17 cellular contexts compared by ENCODE assay signal in genomic region chr1:183711691-183712401, GRCh38. TPM values are rescaled to one million over a fixed set of nuclear protein-coding genes. Genes with fewer than 3 reads are reported as not detected.
DNase-seq lines count a peak whose midpoint lies in the region; ATAC-seq, FAIRE-seq and TF ChIP-seq lines count a peak whose summit lies in the region.
"Had no signal": no experiment of that assay in that cellular context is flagged by ENCODE, and none has a peak within 500 bp of the region (broad histone marks: within the 10 kb centered on the region; RNA-seq: fewer than 3 reads in every experiment).

No MANE protein-coding gene starts in this region.

- H3K9ac ChIP-seq in endothelial cell of umbilical vein (replicated peaks; ENCODE audit: extremely low read depth, insufficient read depth, low read length): no peak overlapping the region
- H3K9ac ChIP-seq in mesendoderm (ENCODE audit: low read length): no peak overlapping the region
- no peak overlapping the region for H3K9ac ChIP-seq in mammary epithelial cell (ENCODE audit: insufficient read depth, low read length)

- H3K23ac ChIP-seq in mesendoderm (ENCODE audit: low read length): no peak overlapping the region

- CTCF ChIA-PET in endothelial cell of umbilical vein (lab: Charles Lee) (interaction anchor here (1.0 to 4.1 kb wide), 5 partner anchors 27 to 204 kb away, joined by 3 to 39 read pairs (median 5); no protein-coding TSS in a partner anchor), mammary epithelial cell (lab: Charles Lee; ENCODE audit: low non-redundant PET) (no interaction called here)

- BruUV-seq in endothelial cell of umbilical vein (replicated peaks; lab: Mats Ljungman, UMichigan): no TSS peak
- BruUV-seq in mammary epithelial cell (replicated peaks; lab: Mats Ljungman, UMichigan): no TSS peak

- H4K8ac ChIP-seq in mesendoderm (ENCODE audit: low read depth, low read length): no peak overlapping the region

- POLR2A ChIA-PET in endothelial cell of umbilical vein (lab: Charles Lee): interaction anchor here (1.3 kb wide), 1 partner anchor 85 kb away, joined by 4 read pairs; no protein-coding TSS in a partner anchor

- TF ChIP-seq POLR2A in endothelial cell of umbilical vein (IDR thresholded peaks at IDR 0.05; ENCODE audit: low read depth, low read length): no peak

- no peak overlapping the region for H2AK5ac ChIP-seq in mesendoderm (ENCODE audit: low read length)

- H3K9me1 ChIP-seq in endothelial cell of umbilical vein (replicated peaks; ENCODE audit: control insufficient read depth, extremely low read depth, insufficient read depth, low read length): no peaks in the 10 kb centered on the region

- no peaks in the 10 kb centered on the region for H3K27me3 ChIP-seq in MG63
- H3K27me3 ChIP-seq in endothelial cell of umbilical vein (ENCODE audit: control insufficient read depth in 2 of 2, insufficient read depth in 2 of 2, low read length in 2 of 2): no peaks in the 10 kb centered on the region
- H3K27me3 ChIP-seq in mesendoderm (ENCODE audit: insufficient read depth, low read length, poor library complexity): no peaks in the 10 kb centered on the region
- no peaks in the 10 kb centered on the region for H3K27me3 ChIP-seq in upper lobe of right lung
- no peaks in the 10 kb centered on the region for H3K27me3 ChIP-seq in mammary epithelial cell (ENCODE audit: insufficient read depth, low read length)
- H3K27me3 ChIP-seq: right lobe of liver, tibial artery had no signal

- H3K9me3 ChIP-seq in MG63 (no peaks in the 10 kb centered on the region), endothelial cell of umbilical vein (replicated peaks; ENCODE audit: control insufficient read depth, insufficient read depth, low read length) (no peaks in the 10 kb centered on the region), upper lobe of right lung (no peaks in the 10 kb centered on the region), mammary epithelial cell (replicated peaks; ENCODE audit: insufficient read depth, low read length) (no peaks in the 10 kb centered on the region)
- H3K9me3 ChIP-seq: right lobe of liver, tibial artery had no signal

- no peak overlapping the region for H3K4ac ChIP-seq in mesendoderm (ENCODE audit: low read depth, low read length)

- no peak overlapping the region for H2BK15ac ChIP-seq in mesendoderm (replicated peaks; ENCODE audit: low read depth)

- H3K27ac ChIP-seq in endothelial cell of umbilical vein (ENCODE audit: insufficient read depth, low read depth, low read length): peak overlapping the region; percentile 39
- H3K27ac ChIP-seq in mesendoderm (ENCODE audit: low read depth, low read length): no peak overlapping the region
- H3K27ac ChIP-seq in upper lobe of right lung: no peak overlapping the region
- H3K27ac ChIP-seq in mammary epithelial cell (ENCODE audit: insufficient read depth, low read depth, low read length): no peak overlapping the region
- H3K27ac ChIP-seq: right lobe of liver, tibial artery had no signal

- no peak for TF ChIP-seq CTCF in AG09309 (IDR thresholded peaks at IDR 0.05; ENCODE audit: control insufficient read depth, insufficient read depth, low read depth, low read length, missing control alignments)
- peak in 1 of 2 donors; percentile 7 for TF ChIP-seq CTCF in endothelial cell of umbilical vein (IDR thresholded peaks at IDR 0.05; ENCODE audit: extremely low read depth in 1 of 2, insufficient read depth in 1 of 2, low read depth in 1 of 2, low read length in 2 of 2)
- TF ChIP-seq CTCF in upper lobe of right lung (IDR thresholded peaks at IDR 0.05): no peak
- no peak for TF ChIP-seq CTCF in mammary epithelial cell (conservative IDR thresholded peaks at IDR 0.05 in 1 of 2, IDR thresholded peaks at IDR 0.05 in 1 of 2; ENCODE audit: extremely low read depth in 1 of 2, insufficient read depth in 1 of 2, low read depth in 1 of 2, low read length in 2 of 2)

- H2AFZ ChIP-seq in endothelial cell of umbilical vein (ENCODE audit: low read depth, low read length) (no peak overlapping the region), mammary epithelial cell (ENCODE audit: low read depth, low read length) (no peak overlapping the region)

- peak; percentile 78 for FAIRE-seq in endothelial cell of umbilical vein (lab: Jason Lieb, UNC)

- H4K20me1 ChIP-seq in endothelial cell of umbilical vein (replicated peaks; ENCODE audit: control insufficient read depth, extremely low read depth, insufficient read depth, low read length): no peaks in the 10 kb centered on the region
- H4K20me1 ChIP-seq in mammary epithelial cell (ENCODE audit: insufficient read depth, low read length): no peaks in the 10 kb centered on the region

- dilution Hi-C loops in endothelial cell of umbilical vein (cut with MboI; ENCODE audit: extremely low pct_ligation_motif_present, low sequenced_read_pairs) (no loop called here), mammary epithelial cell (cut with HindIII; ENCODE audit: low sequenced_read_pairs) (no loop called here)

- no peak overlapping the region for H4K5ac ChIP-seq in mesendoderm (ENCODE audit: low read length)

- in situ Hi-C loops in mammary epithelial cell (cut with MboI; ENCODE audit: low sequenced_read_pairs in 2 of 2): no loop called here

- no peaks in the 10 kb centered on the region for H3K36me3 ChIP-seq in MG63
- H3K36me3 ChIP-seq in endothelial cell of umbilical vein (ENCODE audit: control insufficient read depth in 2 of 2, extremely low read depth in 1 of 2, insufficient read depth in 2 of 2, low read length in 2 of 2): no peaks in the 10 kb centered on the region
- H3K36me3 ChIP-seq in mesendoderm (ENCODE audit: control insufficient read depth, insufficient read depth, low read length): no peaks in the 10 kb centered on the region
- no peaks in the 10 kb centered on the region for H3K36me3 ChIP-seq in upper lobe of right lung
- no peaks in the 10 kb centered on the region for H3K36me3 ChIP-seq in mammary epithelial cell (ENCODE audit: insufficient read depth, low read length)
- H3K36me3 ChIP-seq: right lobe of liver, tibial artery had no signal

- no peak overlapping the region for H2BK120ac ChIP-seq in mesendoderm (ENCODE audit: low read depth, low read length)

- H3K4me3 ChIP-seq in AG09309 (ENCODE audit: control insufficient read depth, low read depth, low read length) (no peak overlapping the region), MG63 (no peak overlapping the region), endothelial cell of umbilical vein (replicated peaks in 1 of 3; ENCODE audit: insufficient read depth in 1 of 3, low read depth in 1 of 3, low read length in 3 of 3) (no peak overlapping the region), mesendoderm (ENCODE audit: low read length) (no peak overlapping the region), upper lobe of right lung (no peak overlapping the region), mammary epithelial cell (replicated peaks in 1 of 3; ENCODE audit: insufficient read depth in 1 of 3, low read depth in 2 of 3, low read length in 3 of 3) (no peak overlapping the region)
- H3K4me3 ChIP-seq: right lobe of liver, tibial artery had no signal

- H3K4me1 ChIP-seq in endothelial cell of umbilical vein (ENCODE audit: control insufficient read depth, extremely low read depth, insufficient read depth, low read length): peaks cover 8% of the 10 kb centered on the region
- no peaks in the 10 kb centered on the region for H3K4me1 ChIP-seq in mesendoderm (ENCODE audit: control insufficient read depth, low read depth, low read length)
- H3K4me1 ChIP-seq in upper lobe of right lung: no peaks in the 10 kb centered on the region
- H3K4me1 ChIP-seq in mammary epithelial cell (ENCODE audit: insufficient read depth, low read length): no peaks in the 10 kb centered on the region
- H3K4me1 ChIP-seq: right lobe of liver, tibial artery had no signal

- intact Hi-C loops in endothelial cell of umbilical vein (cut with micrococcal nuclease): loop anchor here (1.0 kb wide), 2 partner anchors 93 to 204 kb away; partner anchors contain the start of gene RGL1
- intact Hi-C loops in upper lobe of right lung (cut with DNase I): no loop called here
- intact Hi-C loops in mammary epithelial cell (cut with micrococcal nuclease): no loop called here

- no peaks in the 10 kb centered on the region for H3K79me1 ChIP-seq in mesendoderm (ENCODE audit: low read length)

- peak; percentile 57 for DNase-seq in AG09309 (ENCODE audit: low read depth)
- peak; percentile 19 for DNase-seq in MG63
- peak; percentile 60 for DNase-seq in endothelial cell of umbilical vein (ENCODE audit: low read depth, low spot score)
- DNase-seq in mesendoderm: peak; percentile 67
- no peak for DNase-seq in upper lobe of right lung
- DNase-seq in NK-92 treated with Interleukin-12 subunit alpha and Interleukin-12 subunit beta, amount 100 ng/mL, for 24 hours (lab: John Stamatoyannopoulos, UW): no peak
- no peak for DNase-seq in mammary epithelial cell
- DNase-seq: activated CD4-positive, alpha-beta T cell treated with anti-CD3 and anti-CD28 coated beads, Interleukin-2, amount 10 ng/mL, durations not matched to agents 24 days and 14 days; cortex of kidney; DND-41; hypothalamus; NCI-H1092 treated with DMSO at 0.1 percent for 48 hours; right lobe of liver; T-cell; tibial artery had no signal

- H3K4me2 ChIP-seq in endothelial cell of umbilical vein (ENCODE audit: insufficient read depth, low read length) (no peak overlapping the region), mesendoderm (ENCODE audit: low read length) (no peak overlapping the region), mammary epithelial cell (ENCODE audit: insufficient read depth, low read depth, low read length) (no peak overlapping the region)

- no peak overlapping the region for H3K18ac ChIP-seq in mesendoderm (ENCODE audit: low read length)

- no CpG with 5 or more reads among the region's 6 CpGs for WGBS in mesendoderm (ENCODE audit: extremely low coverage, insufficient coverage, low lambda C conversion rate)
- WGBS in mammary epithelial cell (ENCODE audit: low coverage, missing lambda C conversion rate): 55% methylated on average over 5 of the region's 6 CpGs

- no peak overlapping the region for H2BK5ac ChIP-seq in mesendoderm (ENCODE audit: low read length)

- no peaks in the 10 kb centered on the region for H3K79me2 ChIP-seq in endothelial cell of umbilical vein (ENCODE audit: control insufficient read depth, insufficient read depth, low read length)
- no peaks in the 10 kb centered on the region for H3K79me2 ChIP-seq in mesendoderm (ENCODE audit: control insufficient read depth, insufficient read depth, low read length)
- H3K79me2 ChIP-seq in mammary epithelial cell (ENCODE audit: insufficient read depth, low read length): no peaks in the 10 kb centered on the region

- ATAC-seq in upper lobe of right lung (no peak), GM19023 (IDR thresholded peaks at IDR 0.05; ENCODE audit: unreplicated experiment) (no peak)
- ATAC-seq: right lobe of liver, T-cell had no signal

- H3K56ac ChIP-seq in mesendoderm (ENCODE audit: low read length): no peak overlapping the region

RNA-seq across cellular contexts. Expression of gene APOBEC4, which starts 58.7 kb away (rescaled TPM):
- total RNA-seq in MG63 (2014; rRNA removed; shearing (Covaris generic); ENCODE audit: low replicate concordance): not detected in 2 replicates
- total RNA-seq in endothelial cell of umbilical vein: not detected in 2 replicates
- polyA plus RNA-seq in endothelial cell of umbilical vein: not detected in 2 replicates
- polyA plus RNA-seq in endothelial cell of umbilical vein (2011; cell fraction: cytosol; rRNA removed): not detected in 2 replicates
- not detected in 2 replicates for polyA plus RNA-seq in endothelial cell of umbilical vein (2011; cell fraction: nucleus; rRNA removed)
- polyA plus RNA-seq in endothelial cell of umbilical vein (2012): not detected in 2 replicates
- polyA minus RNA-seq in endothelial cell of umbilical vein: not detected in 2 replicates
- not detected for polyA minus RNA-seq in endothelial cell of umbilical vein (2011; cell fraction: cytosol; rRNA and poly(A)+ RNA removed)
- polyA minus RNA-seq in endothelial cell of umbilical vein (2011; cell fraction: nucleus; rRNA and poly(A)+ RNA removed): not detected in 2 replicates
- polyA plus RNA-seq in mesendoderm (2013, experiment 1 of 2): not detected
- polyA plus RNA-seq in mesendoderm (2013, experiment 2 of 2): not detected
- total RNA-seq in upper lobe of right lung: not detected
- not detected for total RNA-seq in mammary epithelial cell
- polyA plus RNA-seq in mammary epithelial cell: not detected
- not detected for polyA minus RNA-seq in mammary epithelial cell
- total RNA-seq: activated CD4-positive, alpha-beta T cell treated with anti-CD3 and anti-CD28 coated beads, Interleukin-2, amount 10 ng/mL, durations not matched to agents 24 days and 14 days; mesenteric fat pad; right lobe of liver; T-cell had no signal

Comparison
In these comparisons a context has a peak if more than half of its experiments do, and no peak if none do; other contexts are left out.
1. DNase-seq: peak in AG09309 (single experiment), MG63 (single experiment), endothelial cell of umbilical vein (single experiment) and mesendoderm (single experiment); none in upper lobe of right lung (single experiment), NK-92 treated with Interleukin-12 subunit alpha and Interleukin-12 subunit beta, amount 100 ng/mL, for 24 hours (single experiment) and mammary epithelial cell (single experiment).